1 cellular context compared by ENCODE assay signal in genomic region chr9:38003230-38003629, GRCh38.
TF ChIP-seq lines count a peak whose summit lies in the region.

No MANE protein-coding gene starts in this region.

TF ChIP-seq in WTC11, 78 proteins besides CTCF, POLR2A, EP300 and RAD21 (continued from another document):
- no peak for TF ChIP-seq FOXP4 (CRISPR knock-in tag; IDR thresholded peaks at IDR 0.05)
TF ChIP-seq in WTC11: peak in this region for 0.
